25 cellular contexts compared by ENCODE assay signal in genomic region chr10:9244880-9245279, GRCh38.
DNase-seq lines count a peak whose midpoint lies in the region; ATAC-seq, FAIRE-seq and TF ChIP-seq lines count a peak whose summit lies in the region.
"Had no signal": no experiment of that assay in that cellular context is flagged by ENCODE, and none has a peak within 500 bp of the region (broad histone marks: within the 10 kb centered on the region; RNA-seq: fewer than 3 reads in every experiment).

No MANE protein-coding gene starts in this region.

- DNase-seq in D721Med (ENCODE audit: insufficient read length, low spot score): peak; percentile 20
- DNase-seq in NCI-H82 treated with DMSO at 0.1 percent for 48 hours (lab: John Stamatoyannopoulos, UW; ENCODE audit: unreplicated experiment): peak; percentile 95
- peak; percentile 58 for DNase-seq in ecto neural progenitor cell (ENCODE audit: low spot score)
- no peak for DNase-seq in NK-92 (lab: John Stamatoyannopoulos, UW; ENCODE audit: unreplicated experiment)
- DNase-seq in activated gamma-delta T cell (lab: John Stamatoyannopoulos, UW): no peak
- DNase-seq in stimulated activated CD8-positive, alpha-beta memory T cell treated with anti-CD3 and anti-CD28 coated beads, Interleukin-4, amount 100 ng/mL, for 48 hours: no peak
- DNase-seq: CD4-positive, alpha-beta T cell; DMS53; GM23248; H7; HFFc6; IMR-90; KG1; MM.1S; NCI-H2029; NCI-H2227 treated with DMSO at 0.1 percent for 48 hours; NCI-H510A; NCI-H748 treated with DMSO at 0.1 percent for 48 hours; PC-9 had no signal

- H3K9me3 ChIP-seq in parathyroid adenoma (ENCODE audit: control insufficient read depth, low read length): no peaks in the 10 kb centered on the region
- H3K9me3 ChIP-seq: BLaER1 treated with 17β-estradiol and CSF1 and Interleukin-3, amounts not matched to agents 10 nM and 100 nM; SJCRH30 had no signal

- peaks cover 3% of the 10 kb centered on the region for H3K36me3 ChIP-seq in parathyroid adenoma (ENCODE audit: control insufficient read depth, insufficient read depth, low read length)
- H3K36me3 ChIP-seq: BLaER1 treated with 17β-estradiol and CSF1 and Interleukin-3, amounts not matched to agents 10 nM and 100 nM; SJCRH30 had no signal

- ATAC-seq in GM19023 (IDR thresholded peaks at IDR 0.05; ENCODE audit: unreplicated experiment): no peak
- ATAC-seq: Right ventricle myocardium inferior had no signal

- no peak overlapping the region for H3K4me3 ChIP-seq in parathyroid adenoma (ENCODE audit: low read depth, low read length)
- H3K4me3 ChIP-seq: BLaER1 treated with 17β-estradiol and CSF1 and Interleukin-3, amounts not matched to agents 10 nM and 100 nM; GM23248; PC-9; SJCRH30 had no signal

- H3K79me2 ChIP-seq in parathyroid adenoma: peaks cover 4% of the 10 kb centered on the region

- FAIRE-seq in D721Med (lab: Jason Lieb, UNC): peak; percentile 32
- FAIRE-seq: G401.6 had no signal

- TF ChIP-seq CTCF in D721Med (IDR thresholded peaks at IDR 0.05; ENCODE audit: insufficient read depth, missing control alignments): no peak
- TF ChIP-seq CTCF in parathyroid adenoma (IDR thresholded peaks at IDR 0.05): no peak

- peak overlapping the region; percentile 6 for H2AFZ ChIP-seq in parathyroid adenoma
- H2AFZ ChIP-seq: GM23248, PC-9 had no signal

- peaks cover 43% of the 10 kb centered on the region for H3K4me1 ChIP-seq in parathyroid adenoma
- H3K4me1 ChIP-seq: BLaER1 treated with 17β-estradiol and CSF1 and Interleukin-3, amounts not matched to agents 10 nM and 100 nM had no signal

- H3K9ac ChIP-seq in parathyroid adenoma: no peak overlapping the region
- H3K9ac ChIP-seq: BLaER1 treated with 17β-estradiol and CSF1 and Interleukin-3, amounts not matched to agents 10 nM and 100 nM; GM23248 had no signal

- H3K27me3 ChIP-seq in parathyroid adenoma (ENCODE audit: control insufficient read depth, insufficient read depth, low read length): no peaks in the 10 kb centered on the region
- H3K27me3 ChIP-seq: BLaER1 treated with 17β-estradiol and CSF1 and Interleukin-3, amounts not matched to agents 10 nM and 100 nM; SJCRH30 had no signal

- H3K27ac ChIP-seq in parathyroid adenoma: peak overlapping the region; percentile 90
- H3K27ac ChIP-seq: BLaER1 treated with 17β-estradiol and CSF1 and Interleukin-3, amounts not matched to agents 10 nM and 100 nM; GM23248; PC-9 had no signal

- no peak overlapping the region for H3K4me2 ChIP-seq in parathyroid adenoma (ENCODE audit: low read length)
- H3K4me2 ChIP-seq: BLaER1 treated with 17β-estradiol and CSF1 and Interleukin-3, amounts not matched to agents 10 nM and 100 nM; PC-9 had no signal

Comparison
In these comparisons a context has a peak if more than half of its experiments do, and no peak if none do; other contexts are left out.
1. DNase-seq: peak in D721Med (single experiment), NCI-H82 treated with DMSO at 0.1 percent for 48 hours (single experiment) and ecto neural progenitor cell (single experiment); none in NK-92 (single experiment), activated gamma-delta T cell (single experiment) and stimulated activated CD8-positive, alpha-beta memory T cell treated with anti-CD3 and anti-CD28 coated beads, Interleukin-4, amount 100 ng/mL, for 48 hours (single experiment).